ENCODE assay signal across 13 cellular contexts in genomic region chr22:23147632-23148387, GRCh38. TPM values are rescaled to one million over a fixed set of nuclear protein-coding genes. Genes with fewer than 3 reads are reported as not detected.
DNase-seq lines count a peak whose midpoint lies in the region; ATAC-seq lines count a peak whose summit lies in the region.
"Had no signal": no experiment of that assay in that cellular context is flagged by ENCODE, and none has a peak within 500 bp of the region (broad histone marks: within the 10 kb centered on the region; RNA-seq: fewer than 3 reads in every experiment).

No MANE protein-coding gene starts in this region.

- POLR2A ChIA-PET in naive thymus-derived CD8-positive, alpha-beta T cell (lab: Charles Lee): no interaction called here

- peaks cover 0 to 4% (median 0%) of the 10 kb centered on the region in 3 donors for H3K36me3 Mint-ChIP-seq in naive thymus-derived CD8-positive, alpha-beta T cell
- no peaks in the 10 kb centered on the region for H3K36me3 Mint-ChIP-seq in stimulated activated memory B cell treated with anti-CD40 and anti-IgM and Interleukin-4, amounts not matched to agents 10 μg/mL and 1 μg/mL and 100 μg/mL, for 72 hours

- peak overlapping the region in 1 of 10 donors; percentile 16 for H3K4me3 Mint-ChIP-seq in naive thymus-derived CD8-positive, alpha-beta T cell
- H3K4me3 Mint-ChIP-seq in stimulated activated memory B cell treated with anti-CD40 and anti-IgM and Interleukin-4, amounts not matched to agents 10 μg/mL and 1 μg/mL and 100 μg/mL, for 72 hours: no peak overlapping the region
- H3K4me3 Mint-ChIP-seq: activated T-cell treated with anti-CD3 and anti-CD28 coated beads, Interleukin-2, amount 50 U/mL, for 24 hours had no signal

- no peaks in the 10 kb centered on the region for H3K9me3 Mint-ChIP-seq in naive thymus-derived CD8-positive, alpha-beta T cell
- H3K9me3 Mint-ChIP-seq in stimulated activated memory B cell treated with anti-CD40 and anti-IgM and Interleukin-4, amounts not matched to agents 10 μg/mL and 1 μg/mL and 100 μg/mL, for 72 hours: no peaks in the 10 kb centered on the region
- H3K9me3 Mint-ChIP-seq: activated T-cell treated with anti-CD3 and anti-CD28 coated beads, Interleukin-2, amount 50 U/mL, for 24 hours had no signal

- peak overlapping the region; percentile 11 for H3K27ac ChIP-seq in epithelial cell of prostate
- H3K27ac ChIP-seq: parathyroid adenoma, transverse colon had no signal

- H3K4me1 Mint-ChIP-seq in naive thymus-derived CD8-positive, alpha-beta T cell: peaks cover 15 to 40% (median 34%) of the 10 kb centered on the region in 4 donors
- H3K4me1 Mint-ChIP-seq in stimulated activated memory B cell treated with anti-CD40 and anti-IgM and Interleukin-4, amounts not matched to agents 10 μg/mL and 1 μg/mL and 100 μg/mL, for 72 hours: peaks cover 52% of the 10 kb centered on the region

- no peaks in the 10 kb centered on the region for H3K27me3 Mint-ChIP-seq in naive thymus-derived CD8-positive, alpha-beta T cell
- no peaks in the 10 kb centered on the region for H3K27me3 Mint-ChIP-seq in stimulated activated memory B cell treated with anti-CD40 and anti-IgM and Interleukin-4, amounts not matched to agents 10 μg/mL and 1 μg/mL and 100 μg/mL, for 72 hours
- H3K27me3 Mint-ChIP-seq: activated T-cell treated with anti-CD3 and anti-CD28 coated beads, Interleukin-2, amount 50 U/mL, for 24 hours had no signal

- ATAC-seq in naive thymus-derived CD8-positive, alpha-beta T cell: no peak
- no peak for ATAC-seq in GM18498 (IDR thresholded peaks at IDR 0.05; ENCODE audit: unreplicated experiment)
- ATAC-seq in stimulated activated memory B cell treated with anti-CD40 and anti-IgM and Interleukin-4, amounts not matched to agents 10 μg/mL and 1 μg/mL and 100 μg/mL, for 72 hours: no peak

- peak overlapping the region; percentile 8 to 98 (median 46) for H3K27ac Mint-ChIP-seq in naive thymus-derived CD8-positive, alpha-beta T cell
- H3K27ac Mint-ChIP-seq in stimulated activated memory B cell treated with anti-CD40 and anti-IgM and Interleukin-4, amounts not matched to agents 10 μg/mL and 1 μg/mL and 100 μg/mL, for 72 hours: no peak overlapping the region
- H3K27ac Mint-ChIP-seq: activated T-cell treated with anti-CD3 and anti-CD28 coated beads, Interleukin-2, amount 50 U/mL, for 24 hours had no signal

- DNase-seq in DMS53 (lab: John Stamatoyannopoulos, UW) (peak; percentile 69), OCI-M1 (lab: John Stamatoyannopoulos, UW) (peak; percentile 60), epithelial cell of prostate (ENCODE audit: low read depth, low spot score) (peak; percentile 73), NCI-H2081 treated with DMSO at 0.1 percent for 48 hours (lab: John Stamatoyannopoulos, UW) (no peak)
- DNase-seq in naive thymus-derived CD8-positive, alpha-beta T cell: no peak
- no peak for DNase-seq in activated effector memory CD4-positive, alpha-beta T cell treated with Interleukin-2 at 50 U/mL for 16 hours
- DNase-seq: activated T-cell treated with anti-CD3 and anti-CD28 coated beads, Interleukin-2, amount 50 U/mL, for 24 hours; T-helper 9 cell; transverse colon had no signal

RNA-seq across cellular contexts. Expression of gene RAB36, which starts 2.5 kb away (rescaled TPM):
- 1 to 10 TPM; 1.1 to 1.2 TPM for total RNA-seq in naive thymus-derived CD8-positive, alpha-beta T cell
- polyA plus RNA-seq in naive thymus-derived CD8-positive, alpha-beta T cell: 1 to 10 TPM in 1 of 3 donors, under 1 TPM in 2; 0.66 to 2.0 (median 0.97) TPM

RNA-seq across cellular contexts. Expression of gene RSPH14, which starts 6.0 kb away (rescaled TPM):
- under 1 TPM in 1 of 2 experiments, not detected in 1; 0.77 TPM for total RNA-seq in naive thymus-derived CD8-positive, alpha-beta T cell
- under 1 TPM in 1 of 3 donors, not detected in 2; 0.26 TPM for polyA plus RNA-seq in naive thymus-derived CD8-positive, alpha-beta T cell
- total RNA-seq: LHCN-M2 had no signal

RNA-seq across cellular contexts. Expression of gene BCR, which starts 32.5 kb away (rescaled TPM):
- 10 to 100 TPM; 72.1 to 76.9 TPM for total RNA-seq in naive thymus-derived CD8-positive, alpha-beta T cell
- polyA plus RNA-seq in naive thymus-derived CD8-positive, alpha-beta T cell: 10 to 100 TPM in 1 of 3 donors, 1 to 10 TPM in 2; 3.8 to 18.3 (median 5.6) TPM

Comparison
In these comparisons a context has a peak if more than half of its experiments do, and no peak if none do; other contexts are left out.
1. DNase-seq: peak in DMS53 (single experiment), OCI-M1 (single experiment) and epithelial cell of prostate (single experiment); none in naive thymus-derived CD8-positive, alpha-beta T cell (0 of 10), NCI-H2081 treated with DMSO at 0.1 percent for 48 hours (single experiment) and activated effector memory CD4-positive, alpha-beta T cell treated with Interleukin-2 at 50 U/mL for 16 hours (single experiment).